In genomic region chr4:173013232-173013932, GRCh38 we compare ENCODE assay signal across 8 cellular contexts.
DNase-seq lines count a peak whose midpoint lies in the region; ATAC-seq and TF ChIP-seq lines count a peak whose summit lies in the region.

No MANE protein-coding gene starts in this region.

- intact Hi-C loops in HCT116 (cut with micrococcal nuclease) (loop anchor here (1.0 to 5.0 kb wide), 5 partner anchors 121 to 404 kb away; no protein-coding TSS in a partner anchor), uterus (cut with DNase I; ENCODE audit: low total_unique reads) (loop anchor here (10.0 kb wide), 1 partner anchor 241 kb away; no protein-coding TSS in a partner anchor)

- H3K4me3 Mint-ChIP-seq in neural crest cell = no peak overlapping the region

- RAD21 ChIA-PET in HCT116 (lab: Charles Lee; ENCODE audit: low non-redundant PET in 1 of 2, low total read pairs in 2 of 2, uncharacterized antibody in 2 of 2, unreplicated experiment in 2 of 2) = interaction anchor here (0.6 to 2.0 kb wide), 17 partner anchors 11 to 407 kb away, joined by 3 to 15 read pairs (median 4); no protein-coding TSS in a partner anchor

- no peak overlapping the region for H3K27ac Mint-ChIP-seq in neural crest cell (ENCODE audit: unreplicated experiment)

- DNase-seq in HCT116 (ENCODE audit: low read depth, low spot score) (no peak), NCI-H2227 treated with DMSO at 0.1 percent for 48 hours (lab: John Stamatoyannopoulos, UW) (peak; percentile 19), neural crest cell (ENCODE audit: low read depth, low spot score) (peak; percentile 73), uterus (peak in 1 of 2 donors; percentile 52)
- peak; percentile 6 to 18 for DNase-seq in activated CD8-positive, alpha-beta memory T cell treated with anti-CD3 and anti-CD28 coated beads for 4 hours (ENCODE audit: low read depth in 2 of 2)

- H3K4me2 ChIP-seq in DOHH2 (ENCODE audit: low read length) (no peak overlapping the region), HCT116 (ENCODE audit: low read length) (peak overlapping the region; percentile 0; the same call in 1 of the 2 replicates)

- TF ChIP-seq POLR2A in HCT116 (IDR thresholded peaks at IDR 0.05; ENCODE audit: borderline replicate concordance, extremely low read depth, insufficient read depth, insufficient read length) (no peak), uterus (IDR thresholded peaks at IDR 0.05) (no peak)

- H3K4me1 Mint-ChIP-seq in neural crest cell = peaks cover 14% of the 10 kb centered on the region

- TF ChIP-seq RAD21 in HCT116 (IDR thresholded peaks at IDR 0.05; ENCODE audit: low read depth) = peak; percentile 81

- no peak overlapping the region for H3K9ac ChIP-seq in HCT116 (ENCODE audit: low read length)

- TF ChIP-seq CTCF in DOHH2 (IDR thresholded peaks at IDR 0.05; ENCODE audit: low read depth, low read length, poor library complexity, severe bottlenecking) (peak; percentile 57), HCT116 (IDR thresholded peaks at IDR 0.05 in 2 of 3, conservative IDR thresholded peaks at IDR 0.05 in 1 of 3; ENCODE audit: borderline replicate concordance in 1 of 3, insufficient read depth in 1 of 3, low read depth in 2 of 3, low read length in 2 of 3) (peak; percentile 50 to 71 (median 69)), neural crest cell (conservative IDR thresholded peaks at IDR 0.05) (peak; percentile 79), uterus (IDR thresholded peaks at IDR 0.05) (peak; percentile 62 to 86 (median 76))

- no peaks in the 10 kb centered on the region for H3F3A ChIP-seq in DOHH2 (ENCODE audit: control insufficient read depth, insufficient read depth)

- H3K27me3 Mint-ChIP-seq in neural crest cell (ENCODE audit: low read depth) = no peaks in the 10 kb centered on the region

- H3K36me3 Mint-ChIP-seq in neural crest cell (ENCODE audit: low read depth) = no peaks in the 10 kb centered on the region

- H2AFZ ChIP-seq in HCT116 (ENCODE audit: low read depth, low read length, poor library complexity, severe bottlenecking) = peak overlapping the region; percentile 89

- POLR2A ChIA-PET in HCT116 (lab: Charles Lee) = interaction anchor here (0.7 to 1.2 kb wide), 3 partner anchors 247 to 1152 kb away, joined by 3 to 8 read pairs (median 3); partner anchors contain the start of gene HMGB2

- H3K4me3 ChIP-seq in DOHH2 (ENCODE audit: low read length) (no peak overlapping the region), HCT116 (replicated peaks in 1 of 2; ENCODE audit: low read depth in 1 of 2, low read length in 2 of 2) (no peak overlapping the region), uterus (no peak overlapping the region)

- CTCF ChIA-PET in HCT116 (lab: Charles Lee) = interaction anchor here (0.5 to 2.2 kb wide), 40 partner anchors 7 to 1104 kb away, joined by 3 to 88 read pairs (median 4); partner anchors contain the start of genes GALNT7 and SAP30

- ATAC-seq in HCT116 = peak; percentile 61
- ATAC-seq in esophagus mucosa = peak; percentile 73
- ATAC-seq in HG02973 (IDR thresholded peaks at IDR 0.05; ENCODE audit: unreplicated experiment) = no peak

- H3K9me2 ChIP-seq in DOHH2 (replicated peaks; ENCODE audit: control insufficient read depth, low read length) (no peaks in the 10 kb centered on the region), HCT116 (ENCODE audit: insufficient read depth) (no peaks in the 10 kb centered on the region)

- H3K79me2 ChIP-seq in DOHH2 (ENCODE audit: control insufficient read depth, low read length) (no peaks in the 10 kb centered on the region), HCT116 (ENCODE audit: insufficient read depth, low read length) (no peaks in the 10 kb centered on the region)

- no TSS peak for BruUV-seq in HCT116 (replicated peaks; lab: Mats Ljungman, UMichigan)

- H3K9me3 ChIP-seq in DOHH2 (ENCODE audit: control insufficient read depth, insufficient read depth, low read length) = no peaks in the 10 kb centered on the region
- H3K9me3 ChIP-seq in HCT116 (ENCODE audit: control insufficient read depth in 1 of 2, insufficient read depth in 1 of 2, low read depth in 1 of 2, low read length in 2 of 2) = no peaks in the 10 kb centered on the region
- H3K9me3 ChIP-seq in uterus = no peaks in the 10 kb centered on the region

- H4K20me1 ChIP-seq in DOHH2 (ENCODE audit: control insufficient read depth, insufficient read depth, low read depth, low read length) (no peaks in the 10 kb centered on the region), HCT116 (ENCODE audit: insufficient read depth) (no peaks in the 10 kb centered on the region)

- H3K36me3 ChIP-seq in DOHH2 (ENCODE audit: control insufficient read depth, low read length) (no peaks in the 10 kb centered on the region), HCT116 (ENCODE audit: control insufficient read depth in 1 of 2, insufficient read depth in 2 of 2, low read length in 2 of 2) (no peaks in the 10 kb centered on the region), uterus (no peaks in the 10 kb centered on the region)

- H3K4me1 ChIP-seq in DOHH2 (ENCODE audit: control insufficient read depth, low read length) (peaks cover 3% of the 10 kb centered on the region; the same call in 1 of the 2 replicates), HCT116 (ENCODE audit: control insufficient read depth in 1 of 2, insufficient read depth in 2 of 2, low read length in 2 of 2) (peaks cover 0 to 9% of the 10 kb centered on the region in 2 experiments; a peak in 2 of 4 replicates), uterus (peaks cover 0 to 7% of the 10 kb centered on the region in 2 donors)

- H3K27me3 ChIP-seq in DOHH2 (ENCODE audit: control insufficient read depth, low read length) (peaks cover 4% of the 10 kb centered on the region; the same call in 1 of the 2 replicates), HCT116 (ENCODE audit: insufficient read depth, low read length) (no peaks in the 10 kb centered on the region), uterus (no peaks in the 10 kb centered on the region)

- H3K27ac ChIP-seq in DOHH2 (ENCODE audit: low read depth, low read length) = no peak overlapping the region
- no peak overlapping the region for H3K27ac ChIP-seq in HCT116 (ENCODE audit: low read depth, low read length)
- no peak overlapping the region for H3K27ac ChIP-seq in uterus

- no peaks in the 10 kb centered on the region for H3K9me3 Mint-ChIP-seq in neural crest cell

TF ChIP-seq in HCT116, 20 proteins besides CTCF, POLR2A, EP300 and RAD21:
- TF ChIP-seq POLR2AphosphoS5 (IDR thresholded peaks at IDR 0.05; ENCODE audit: low read depth, low read length) (no peak), SIN3A (IDR thresholded peaks at IDR 0.05; ENCODE audit: low read depth) (no peak), EZH2phosphoT487 (IDR thresholded peaks at IDR 0.05; ENCODE audit: borderline replicate concordance) (no peak), EZH2 (IDR thresholded peaks at IDR 0.05) (no peak), REST (IDR thresholded peaks at IDR 0.05; ENCODE audit: low read depth) (no peak), CEBPB (IDR thresholded peaks at IDR 0.05; ENCODE audit: low read depth) (no peak), SP1 (IDR thresholded peaks at IDR 0.05; ENCODE audit: low read depth) (no peak), JUND (IDR thresholded peaks at IDR 0.05) (no peak), SRF (IDR thresholded peaks at IDR 0.05; ENCODE audit: low read depth) (no peak), CBX3 (IDR thresholded peaks at IDR 0.05; ENCODE audit: low read depth) (no peak), EGR1 (IDR thresholded peaks at IDR 0.05; ENCODE audit: low read depth) (no peak), ATF3 (IDR thresholded peaks at IDR 0.05) (no peak)
